1 cellular context compared by ENCODE assay signal in genomic region chr1:40423264-40423642, GRCh38.
TF ChIP-seq lines count a peak whose summit lies in the region.

No MANE protein-coding gene starts in this region.

TF ChIP-seq in GM23338, 12 proteins besides CTCF, POLR2A, EP300 and RAD21 (continued from another document):
- TF ChIP-seq ETS1 (IDR thresholded peaks at IDR 0.05) (no peak), ZNF331 (CRISPR knock-in tag; IDR thresholded peaks at IDR 0.05; ENCODE audit: low read depth) (no peak), JUNB (IDR thresholded peaks at IDR 0.05; ENCODE audit: unreplicated experiment) (no peak), ZNF114 (CRISPR knock-in tag; IDR thresholded peaks at IDR 0.05) (no peak), ZNF462 (CRISPR knock-in tag; IDR thresholded peaks at IDR 0.05) (no peak), CREB1 (CRISPR knock-in tag; IDR thresholded peaks at IDR 0.05; ENCODE audit: low read depth) (no peak)
